9 cellular contexts compared by ENCODE assay signal in the genomic region with DNA sequence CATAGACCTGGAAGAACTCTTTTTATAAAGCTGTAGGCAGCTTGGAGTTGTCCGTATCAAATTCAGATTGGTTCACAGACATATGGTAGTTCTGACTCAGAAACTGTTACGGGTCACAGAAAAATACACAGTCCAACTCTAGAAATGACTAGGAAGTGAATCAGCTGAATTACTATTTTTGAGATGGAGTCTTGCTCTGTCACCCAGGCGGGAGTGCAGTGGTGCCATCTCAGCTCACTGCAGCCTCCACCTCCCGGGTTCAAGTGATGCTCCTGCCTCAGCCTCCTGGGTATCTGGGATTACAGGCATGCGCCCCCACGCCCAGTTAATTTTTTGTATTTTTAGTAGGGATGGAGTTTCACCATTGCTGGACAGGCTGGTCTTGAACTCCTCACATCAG. TPM values are rescaled to one million over a fixed set of nuclear protein-coding genes. Genes with fewer than 3 reads are reported as not detected.
DNase-seq lines count a peak whose midpoint lies in the region; ATAC-seq and TF ChIP-seq lines count a peak whose summit lies in the region.
"Not testable (repeated sequence)": the region's sequence is repeated elsewhere in the genome, so short reads cannot be mapped to it uniquely, and the experiment has no call there.
"Had no signal": no experiment of that assay in that cellular context is flagged by ENCODE, and none has a peak within 500 bp of the region (broad histone marks: within the 10 kb centered on the region; RNA-seq: fewer than 3 reads in every experiment).

No MANE protein-coding gene starts in this region.

- ATAC-seq in CD4-positive, CD25-positive, alpha-beta regulatory T cell (ENCODE audit: low read depth in 2 of 2), result peak in 1 of 2 donors; percentile 43
- ATAC-seq in GM18517 (IDR thresholded peaks at IDR 0.05; ENCODE audit: unreplicated experiment) (peak; percentile 80), GM21526 (IDR thresholded peaks at IDR 0.05; ENCODE audit: low FRiP score, unreplicated experiment) (peak; percentile 67), HG02981 (IDR thresholded peaks at IDR 0.05; ENCODE audit: unreplicated experiment) (peak; percentile 80)

- not testable (repeated sequence) for H3K27me3 ChIP-seq in CD4-positive, CD25-positive, alpha-beta regulatory T cell (ENCODE audit: control insufficient read depth, insufficient read depth, low read length); osteoblast (ENCODE audit: insufficient read depth, low read length)

- not testable (repeated sequence) for H3K27me3 Mint-ChIP-seq in CD4-positive, CD25-positive, alpha-beta regulatory T cell; MCF 10A (ENCODE audit: insufficient read depth, unreplicated experiment)

- peaks cover 4 to 20% (median 11%) of the 10 kb centered on the region in 4 donors for H3K4me1 Mint-ChIP-seq in CD4-positive, CD25-positive, alpha-beta regulatory T cell
- H3K4me1 Mint-ChIP-seq in MCF 10A (ENCODE audit: insufficient read depth, unreplicated experiment), result not testable (repeated sequence)

- BruUV-seq in MCF 10A (replicated peaks; lab: Mats Ljungman, UMichigan), result not testable (repeated sequence)

- not testable (repeated sequence) for H4K20me1 ChIP-seq in osteoblast (ENCODE audit: insufficient read depth, low read length)

- DNase-seq in CD4-positive, CD25-positive, alpha-beta regulatory T cell, result peak in 1 of 3 donors; percentile 57
- DNase-seq in HS-5 (ENCODE audit: low read depth) (peak; percentile 64), MCF 10A (ENCODE audit: unreplicated experiment) (peak; percentile 36), osteoblast (ENCODE audit: insufficient read length, low spot score, missing footprints) (peak; percentile 77)
- peak; percentile 17 to 23 for DNase-seq in activated CD4-positive, alpha-beta T cell treated with anti-CD3 and anti-CD28 coated beads, Interleukin-2, amount 50 U/mL, for 48 hours

- H3K4me1 ChIP-seq in CD4-positive, CD25-positive, alpha-beta regulatory T cell (ENCODE audit: control insufficient read depth, insufficient read depth, low read length, poor library complexity, severe bottlenecking), result not testable (repeated sequence)
- H3K4me1 ChIP-seq in osteoblast (ENCODE audit: insufficient read depth, low read length), result peaks cover 14% of the 10 kb centered on the region

- TF ChIP-seq CTCF in MCF 10A (IDR thresholded peaks at IDR 0.05; ENCODE audit: unreplicated experiment); osteoblast (IDR thresholded peaks at IDR 0.05; ENCODE audit: extremely low read depth, low read depth, low read length): not testable (repeated sequence)

- peaks cover 26% of the 10 kb centered on the region for H3K36me3 ChIP-seq in CD4-positive, CD25-positive, alpha-beta regulatory T cell (ENCODE audit: control insufficient read depth, insufficient read depth, low read length)
- H3K36me3 ChIP-seq in osteoblast (ENCODE audit: insufficient read depth, low read length), result peaks cover 11% of the 10 kb centered on the region

- not testable (repeated sequence) for H3K4me3 ChIP-seq in CD4-positive, CD25-positive, alpha-beta regulatory T cell (ENCODE audit: low read depth, low read length)
- H3K4me3 ChIP-seq in osteoblast (ENCODE audit: insufficient read depth, low read length), result peak overlapping the region; percentile 45

- peak overlapping the region; percentile 4 for H2AFZ ChIP-seq in osteoblast (ENCODE audit: low read length)

- H3K79me2 ChIP-seq in osteoblast (ENCODE audit: insufficient read depth, low read length), result not testable (repeated sequence)

- H3K4me2 ChIP-seq in osteoblast (ENCODE audit: insufficient read depth, low read length), result peak overlapping the region; percentile 76

- peaks cover 41% of the 10 kb centered on the region for H3K36me3 Mint-ChIP-seq in CD4-positive, CD25-positive, alpha-beta regulatory T cell
- H3K36me3 Mint-ChIP-seq in MCF 10A (ENCODE audit: insufficient read depth, unreplicated experiment), result peaks cover 17% of the 10 kb centered on the region

- peaks cover 25 to 38% of the 10 kb centered on the region in 2 experiments for H3K9me3 ChIP-seq in CD4-positive, CD25-positive, alpha-beta regulatory T cell (ENCODE audit: control insufficient read depth in 2 of 2, low read length in 2 of 2)
- H3K9me3 ChIP-seq in osteoblast (ENCODE audit: low read depth, low read length), result not testable (repeated sequence)

- CTCF ChIA-PET in MCF 10A (lab: Yijun Ruan, JAX), result interaction anchor here (0.6 to 1.9 kb wide), 9 partner anchors 10 to 313 kb away, joined by 3 to 17 read pairs (median 4); no protein-coding TSS in a partner anchor

- intact Hi-C loops in MCF 10A (cut with micrococcal nuclease), result not testable (repeated sequence)

- POLR2A ChIA-PET in MCF 10A (lab: Yijun Ruan, JAX), result not testable (repeated sequence)

- peak overlapping the region; percentile 5 to 67 (median 59) for H3K27ac Mint-ChIP-seq in CD4-positive, CD25-positive, alpha-beta regulatory T cell
- H3K27ac Mint-ChIP-seq in MCF 10A (ENCODE audit: low read depth, unreplicated experiment), result not testable (repeated sequence)

- H3K27ac ChIP-seq in CD4-positive, CD25-positive, alpha-beta regulatory T cell (ENCODE audit: insufficient read depth, low read length, poor library complexity, severe bottlenecking), result not testable (repeated sequence)
- peak overlapping the region; percentile 63 for H3K27ac ChIP-seq in osteoblast (ENCODE audit: low read depth, low read length)

- H3K9me3 Mint-ChIP-seq in CD4-positive, CD25-positive, alpha-beta regulatory T cell, result peaks cover 0 to 30% (median 18%) of the 10 kb centered on the region in 7 donors
- H3K9me3 Mint-ChIP-seq in MCF 10A (ENCODE audit: unreplicated experiment), result peaks cover 12% of the 10 kb centered on the region

- peak overlapping the region in 1 of 4 donors; percentile 11 for H3K4me3 Mint-ChIP-seq in CD4-positive, CD25-positive, alpha-beta regulatory T cell
- H3K4me3 Mint-ChIP-seq in MCF 10A (ENCODE audit: unreplicated experiment), result not testable (repeated sequence)

RNA-seq across cellular contexts. Expression of a gene that starts 34.3 kb away (rescaled TPM):
- 27.5 TPM for total RNA-seq in CD4-positive, CD25-positive, alpha-beta regulatory T cell
- polyA plus RNA-seq in CD4-positive, CD25-positive, alpha-beta regulatory T cell, result 10 to 100 TPM; 60.7 to 73.4 (median 66.5) TPM
- total RNA-seq in MCF 10A (2022) (17.4 and 22.5 TPM in 2 replicates), osteoblast (47.0 and 54.5 TPM in 2 replicates)

RNA-seq across cellular contexts. Expression of a gene that starts 50.0 kb away (rescaled TPM):
- total RNA-seq in CD4-positive, CD25-positive, alpha-beta regulatory T cell, result 5.8 TPM
- 1 to 10 TPM; 3.5 to 6.1 (median 4.0) TPM for polyA plus RNA-seq in CD4-positive, CD25-positive, alpha-beta regulatory T cell
- 0.93 TPM in 1 of 2 replicates, not detected in the other for total RNA-seq in MCF 10A (2022)
- under 0.01 and 0.36 TPM in 2 replicates for total RNA-seq in osteoblast
- total RNA-seq: posterior vena cava had no signal
